ENCODE assay signal across 9 cellular contexts in genomic region chr4:126859872-126860271, GRCh38.
"Had no signal": no experiment of that assay in that cellular context is flagged by ENCODE, and none has a peak within 500 bp of the region (broad histone marks: within the 10 kb centered on the region; RNA-seq: fewer than 3 reads in every experiment).

No MANE protein-coding gene starts in this region.

- ATAC-seq: HCT116, HepG2 had no signal

- H3K9me3 ChIP-seq: HAP-1 had no signal

- H3K4me1 Mint-ChIP-seq: IgD-negative memory B cell had no signal

- DNase-seq: GM23248, GOT3, H7, HFFc6 had no signal

- H3K27ac ChIP-seq: GM23248, HL-60 had no signal

- H3K36me3 Mint-ChIP-seq: IgD-negative memory B cell had no signal

- FAIRE-seq: HepG2 had no signal

- H3K4me3 Mint-ChIP-seq: HFFc6, IgD-negative memory B cell had no signal

- H2AFZ ChIP-seq: GM23248 had no signal

- H3K36me3 ChIP-seq: HAP-1 had no signal

- H3K27me3 Mint-ChIP-seq: IgD-negative memory B cell had no signal

- H3K4me1 ChIP-seq: HAP-1 had no signal

- H3K27ac Mint-ChIP-seq: HFFc6, IgD-negative memory B cell had no signal

- H3K4me3 ChIP-seq: GM23248, HAP-1 had no signal

- H3K9ac ChIP-seq: GM23248 had no signal
